ENCODE assay signal across 8 cellular contexts in the genomic region with DNA sequence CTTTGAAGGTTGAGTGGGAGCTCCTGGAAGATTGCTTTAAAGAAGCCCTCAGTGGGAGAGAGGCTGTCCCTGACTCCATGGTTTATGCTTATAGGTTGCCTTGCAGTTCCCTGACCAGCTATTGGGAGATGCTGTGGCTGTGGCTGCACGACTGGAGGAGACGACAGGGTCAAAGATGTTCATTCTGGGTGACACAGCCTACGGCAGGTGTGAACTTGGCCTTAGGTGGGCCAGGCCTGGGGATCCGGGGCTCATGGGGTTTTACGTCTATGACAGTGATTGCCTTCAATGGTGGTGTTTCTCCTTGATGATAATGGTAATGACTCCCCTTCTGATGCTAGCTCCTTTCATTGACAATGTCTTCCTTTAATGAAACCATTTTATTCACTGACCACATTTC. TPM values are rescaled to one million over a fixed set of nuclear protein-coding genes. Genes with fewer than 3 reads are reported as not detected.
DNase-seq lines count a peak whose midpoint lies in the region; ATAC-seq and TF ChIP-seq lines count a peak whose summit lies in the region.

No MANE protein-coding gene starts in this region.

- no peak for ATAC-seq in activated naive CD8-positive, alpha-beta T cell treated with anti-CD3 and anti-CD28 coated beads, Interleukin-2, amount 10 ng/mL, durations not matched to agents 7 days and 5 days (ENCODE audit: low read depth)

- no peak for TF ChIP-seq RAD21 in liver (IDR thresholded peaks at IDR 0.05)

- no peaks in the 10 kb centered on the region for H3K27me3 Mint-ChIP-seq in activated T-cell treated with anti-CD3 and anti-CD28 coated beads, Interleukin-2, amount 50 U/mL, for 24 hours
- H3K27me3 Mint-ChIP-seq in activated naive CD8-positive, alpha-beta T cell treated with anti-CD3 and anti-CD28 coated beads, Interleukin-2, amount 10 ng/mL, durations not matched to agents 7 days and 5 days, result no peaks in the 10 kb centered on the region

- DNase-seq in activated T-cell treated with anti-CD3 and anti-CD28 coated beads, Interleukin-2, amount 50 U/mL, for 24 hours, result no peak
- no peak for DNase-seq in activated T-cell treated with anti-CD3 and anti-CD28 coated beads, Interleukin-2, amount 50 U/mL, for 1 hour
- no peak for DNase-seq in activated naive CD8-positive, alpha-beta T cell treated with anti-CD3 and anti-CD28 coated beads, Interleukin-2, amount 10 ng/mL, durations not matched to agents 7 days and 5 days
- DNase-seq in thyroid gland (no peak), HCEC 1CT (no peak), superior temporal gyrus (ENCODE audit: extremely low spot score) (no peak), SIG-M5 (lab: John Stamatoyannopoulos, UW) (no peak)

- intact Hi-C loops in thyroid gland (cut with DNase I), result no loop called here

- no peak for TF ChIP-seq POLR2A in thyroid gland (IDR thresholded peaks at IDR 0.05)

- H3K36me3 ChIP-seq in liver (ENCODE audit: control insufficient read depth in 4 of 4, insufficient read depth in 3 of 4, low read depth in 1 of 4, low read length in 3 of 4) (peaks cover 0 to 20% (median 5%) of the 10 kb centered on the region in 4 donors), thyroid gland (peaks cover 0 to 4% of the 10 kb centered on the region in 2 donors)

- no peak overlapping the region for H3K27ac ChIP-seq in liver (ENCODE audit: low read depth in 1 of 2, low read length in 2 of 2)
- H3K27ac ChIP-seq in thyroid gland, result no peak overlapping the region

- TF ChIP-seq CTCF in liver (IDR thresholded peaks at IDR 0.05; ENCODE audit: low read depth, low read length, missing input control) (no peak), thyroid gland (IDR thresholded peaks at IDR 0.05) (no peak)

- peak overlapping the region; percentile 97 for H3K27ac Mint-ChIP-seq in activated T-cell treated with anti-CD3 and anti-CD28 coated beads, Interleukin-2, amount 50 U/mL, for 24 hours
- peak overlapping the region; percentile 90 for H3K27ac Mint-ChIP-seq in activated naive CD8-positive, alpha-beta T cell treated with anti-CD3 and anti-CD28 coated beads, Interleukin-2, amount 10 ng/mL, durations not matched to agents 7 days and 5 days

- H3K9ac ChIP-seq in liver (ENCODE audit: low read depth in 1 of 2, low read length in 2 of 2), result peak overlapping the region; percentile 0 to 13

- H3K9me3 Mint-ChIP-seq in activated T-cell treated with anti-CD3 and anti-CD28 coated beads, Interleukin-2, amount 50 U/mL, for 24 hours, result no peaks in the 10 kb centered on the region
- no peaks in the 10 kb centered on the region for H3K9me3 Mint-ChIP-seq in activated naive CD8-positive, alpha-beta T cell treated with anti-CD3 and anti-CD28 coated beads, Interleukin-2, amount 10 ng/mL, durations not matched to agents 7 days and 5 days

- 60% methylated on average over 5 of the region's 5 CpGs for WGBS in liver
- 54 to 57% methylated on average over 5 of the region's 5 CpGs for WGBS in thyroid gland, 2 donors

- H3K4me3 ChIP-seq in liver (ENCODE audit: low read depth in 1 of 3, low read length in 3 of 3), result peak overlapping the region; percentile 79 to 98 (median 89)
- H3K4me3 ChIP-seq in thyroid gland (replicated peaks in 1 of 3), result peak overlapping the region; percentile 66 to 88 (median 79)

- H3K9me3 ChIP-seq in liver (ENCODE audit: control insufficient read depth in 4 of 4, low read length in 3 of 4), result no peaks in the 10 kb centered on the region
- H3K9me3 ChIP-seq in thyroid gland, result no peaks in the 10 kb centered on the region

- H3K4me3 Mint-ChIP-seq in activated T-cell treated with anti-CD3 and anti-CD28 coated beads, Interleukin-2, amount 50 U/mL, for 24 hours, result peak overlapping the region; percentile 99
- H3K4me3 Mint-ChIP-seq in activated naive CD8-positive, alpha-beta T cell treated with anti-CD3 and anti-CD28 coated beads, Interleukin-2, amount 10 ng/mL, durations not matched to agents 7 days and 5 days, result peak overlapping the region; percentile 95

- POLR2A ChIA-PET in activated naive CD8-positive, alpha-beta T cell treated with anti-CD3 and anti-CD28 coated beads, Interleukin-2, amount 10 ng/mL, durations not matched to agents 7 days and 5 days (lab: Charles Lee), result interaction anchor here (5.7 kb wide), 1 partner anchor 24 kb away, joined by 22 read pairs; a partner anchor contains a TSS

- H3K4me1 ChIP-seq in liver (ENCODE audit: control insufficient read depth in 4 of 4, insufficient read depth in 4 of 4, low read length in 3 of 4) (peaks cover 3 to 29% (median 20%) of the 10 kb centered on the region in 4 donors), thyroid gland (peaks cover 14 to 19% of the 10 kb centered on the region in 2 donors)

- H3K4me1 Mint-ChIP-seq in activated T-cell treated with anti-CD3 and anti-CD28 coated beads, Interleukin-2, amount 50 U/mL, for 24 hours (ENCODE audit: low read depth), result peaks cover 35% of the 10 kb centered on the region
- peaks cover 21% of the 10 kb centered on the region for H3K4me1 Mint-ChIP-seq in activated naive CD8-positive, alpha-beta T cell treated with anti-CD3 and anti-CD28 coated beads, Interleukin-2, amount 10 ng/mL, durations not matched to agents 7 days and 5 days

- H3K36me3 Mint-ChIP-seq in activated T-cell treated with anti-CD3 and anti-CD28 coated beads, Interleukin-2, amount 50 U/mL, for 24 hours (ENCODE audit: low read depth), result peaks cover 68% of the 10 kb centered on the region
- H3K36me3 Mint-ChIP-seq in activated naive CD8-positive, alpha-beta T cell treated with anti-CD3 and anti-CD28 coated beads, Interleukin-2, amount 10 ng/mL, durations not matched to agents 7 days and 5 days, result no peaks in the 10 kb centered on the region

- H3K27me3 ChIP-seq in liver (ENCODE audit: control insufficient read depth in 4 of 4, insufficient read depth in 4 of 4, low read length in 3 of 4), result no peaks in the 10 kb centered on the region
- H3K27me3 ChIP-seq in thyroid gland, result no peaks in the 10 kb centered on the region

TF ChIP-seq in liver, 16 proteins besides CTCF, POLR2A, EP300 and RAD21 (continues in another document):
- TF ChIP-seq, protein P1, sequence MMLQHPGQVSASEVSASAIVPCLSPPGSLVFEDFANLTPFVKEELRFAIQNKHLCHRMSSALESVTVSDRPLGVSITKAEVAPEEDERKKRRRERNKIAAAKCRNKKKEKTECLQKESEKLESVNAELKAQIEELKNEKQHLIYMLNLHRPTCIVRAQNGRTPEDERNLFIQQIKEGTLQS (IDR thresholded peaks at IDR 0.05), result no peak
- TF ChIP-seq YY1 (IDR thresholded peaks at IDR 0.05) (no peak), FOXA2 (IDR thresholded peaks at IDR 0.05) (no peak), HNF4G (IDR thresholded peaks at IDR 0.05) (no peak), SP1 (IDR thresholded peaks at IDR 0.05) (no peak), NR2F2 (IDR thresholded peaks at IDR 0.05) (no peak), TAF1 (conservative IDR thresholded peaks at IDR 0.05) (no peak), RXRA (IDR thresholded peaks at IDR 0.05) (no peak), EGR1 (IDR thresholded peaks at IDR 0.05; ENCODE audit: low read depth in 2 of 2) (no peak)
- TF ChIP-seq, protein P2, sequence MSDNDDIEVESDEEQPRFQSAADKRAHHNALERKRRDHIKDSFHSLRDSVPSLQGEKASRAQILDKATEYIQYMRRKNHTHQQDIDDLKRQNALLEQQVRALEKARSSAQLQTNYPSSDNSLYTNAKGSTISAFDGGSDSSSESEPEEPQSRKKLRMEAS (IDR thresholded peaks at IDR 0.05), result no peak
- TF ChIP-seq, protein P3, sequence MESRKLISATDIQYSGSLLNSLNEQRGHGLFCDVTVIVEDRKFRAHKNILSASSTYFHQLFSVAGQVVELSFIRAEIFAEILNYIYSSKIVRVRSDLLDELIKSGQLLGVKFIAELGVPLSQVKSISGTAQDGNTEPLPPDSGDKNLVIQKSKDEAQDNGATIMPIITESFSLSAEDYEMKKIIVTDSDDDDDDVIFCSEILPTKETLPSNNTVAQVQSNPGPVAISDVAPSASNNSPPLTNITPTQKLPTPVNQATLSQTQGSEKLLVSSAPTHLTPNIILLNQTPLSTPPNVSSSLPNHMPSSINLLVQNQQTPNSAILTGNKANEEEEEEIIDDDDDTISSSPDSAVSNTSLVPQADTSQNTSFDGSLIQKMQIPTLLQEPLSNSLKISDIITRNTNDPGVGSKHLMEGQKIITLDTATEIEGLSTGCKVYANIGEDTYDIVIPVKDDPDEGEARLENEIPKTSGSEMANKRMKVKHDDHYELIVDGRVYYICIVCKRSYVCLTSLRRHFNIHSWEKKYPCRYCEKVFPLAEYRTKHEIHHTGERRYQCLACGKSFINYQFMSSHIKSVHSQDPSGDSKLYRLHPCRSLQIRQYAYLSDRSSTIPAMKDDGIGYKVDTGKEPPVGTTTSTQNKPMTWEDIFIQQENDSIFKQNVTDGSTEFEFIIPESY (IDR thresholded peaks at IDR 0.05), result no peak

RNA-seq across cellular contexts. Expression of a gene that starts 0.7 kb away (rescaled TPM):
- total RNA-seq in activated naive CD8-positive, alpha-beta T cell treated with anti-CD3 and anti-CD28 coated beads, Interleukin-2, amount 10 ng/mL, durations not matched to agents 7 days and 5 days, result 10 to 100 TPM; 26.7 to 28.2 TPM
- total RNA-seq in liver (10 to 100 TPM in 1 of 2 donors, 1 to 10 TPM in 1; 9.3 to 20.9 TPM), thyroid gland (10 to 100 TPM; 13.4 to 26.7 (median 22.3) TPM)
- 10 to 100 TPM; 13.0 to 17.7 TPM for polyA plus RNA-seq in liver

RNA-seq across cellular contexts. Expression of a gene that starts 4.3 kb away (rescaled TPM):
- total RNA-seq in activated naive CD8-positive, alpha-beta T cell treated with anti-CD3 and anti-CD28 coated beads, Interleukin-2, amount 10 ng/mL, durations not matched to agents 7 days and 5 days, result 10 to 100 TPM; 90.4 to 94.2 TPM
- total RNA-seq in liver (10 to 100 TPM; 69.5 to 99.5 TPM), thyroid gland (100 to 1,000 TPM; 128 to 302 (median 216) TPM)
- 100 to 1,000 TPM; 158 to 277 TPM for polyA plus RNA-seq in liver

RNA-seq across cellular contexts. Expression of a gene that starts 8.5 kb away (rescaled TPM):
- total RNA-seq in activated naive CD8-positive, alpha-beta T cell treated with anti-CD3 and anti-CD28 coated beads, Interleukin-2, amount 10 ng/mL, durations not matched to agents 7 days and 5 days, result 10 to 100 TPM; 12.5 to 13.3 TPM
- total RNA-seq in liver (10 to 100 TPM; 12.8 to 19.4 TPM), thyroid gland (10 to 100 TPM; 22.3 to 30.3 (median 24.7) TPM)
- 10 to 100 TPM in 1 of 2 donors, 1 to 10 TPM in 1; 2.9 to 31.5 TPM for polyA plus RNA-seq in liver

RNA-seq across cellular contexts. Expression of a gene that starts 20.9 kb away (rescaled TPM):
- 1 to 10 TPM; 1.3 to 3.2 TPM for total RNA-seq in activated naive CD8-positive, alpha-beta T cell treated with anti-CD3 and anti-CD28 coated beads, Interleukin-2, amount 10 ng/mL, durations not matched to agents 7 days and 5 days
- total RNA-seq in liver, result 1 to 10 TPM in 1 of 2 donors, under 1 TPM in 1; 0.92 to 4.2 TPM
- 1 to 10 TPM; 2.2 to 2.5 TPM for polyA plus RNA-seq in liver
- total RNA-seq in thyroid gland, result 10 to 100 TPM in 3 of 4 donors, 1 to 10 TPM in 1; 8.0 to 25.4 (median 11.7) TPM

RNA-seq across cellular contexts. Expression of a gene that starts 23.8 kb away (rescaled TPM):
- 10 to 100 TPM; 24.1 to 24.4 TPM for total RNA-seq in activated naive CD8-positive, alpha-beta T cell treated with anti-CD3 and anti-CD28 coated beads, Interleukin-2, amount 10 ng/mL, durations not matched to agents 7 days and 5 days
- total RNA-seq in liver (10 to 100 TPM in 1 of 2 donors, 1 to 10 TPM in 1; 9.1 to 15.1 TPM), thyroid gland (10 to 100 TPM; 21.1 to 48.1 (median 42.0) TPM)
- 10 to 100 TPM in 1 of 2 donors, 1 to 10 TPM in 1; 8.6 to 12.0 TPM for polyA plus RNA-seq in liver
